26 cellular contexts compared by ENCODE assay signal in the genomic region with DNA sequence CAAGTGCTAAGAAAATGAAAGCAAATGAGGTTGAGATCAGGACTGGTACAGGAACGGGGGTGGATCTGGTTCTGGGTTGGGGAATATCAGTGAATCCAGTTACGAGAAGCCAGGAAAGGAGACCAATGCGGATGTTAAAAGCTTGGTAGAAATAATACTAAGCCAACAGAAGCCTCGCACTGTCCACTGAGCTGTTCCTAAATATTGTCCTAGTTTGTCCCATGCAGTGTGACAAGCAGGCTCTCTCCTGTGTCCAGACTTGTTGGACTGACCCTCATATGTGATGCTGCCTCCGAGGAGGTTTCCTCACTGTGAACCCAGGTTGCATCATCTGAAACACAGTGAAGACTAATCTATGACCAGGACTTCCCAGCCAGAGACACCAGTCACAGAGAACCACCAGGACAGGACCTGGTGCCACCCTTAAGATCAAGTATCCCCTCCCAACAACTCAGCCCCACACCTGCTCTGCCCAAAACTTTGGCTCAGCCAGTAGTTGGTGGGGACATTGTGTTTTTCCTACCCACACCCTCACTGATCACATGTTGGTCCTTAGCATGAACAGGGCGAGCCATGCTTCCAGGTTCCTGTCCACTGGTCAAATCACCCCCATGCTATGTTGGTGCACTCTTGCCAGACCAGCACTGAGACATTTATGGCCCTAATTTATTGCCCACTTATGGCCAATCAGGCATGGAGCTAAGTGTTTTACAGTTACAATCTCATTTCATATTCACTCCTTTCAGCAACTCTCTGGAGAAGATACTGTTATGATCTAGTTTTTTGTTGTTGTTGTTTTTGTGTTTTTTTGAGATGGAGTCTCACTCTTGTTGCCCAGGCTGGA. TPM values are rescaled to one million over a fixed set of nuclear protein-coding genes. Genes with fewer than 3 reads are reported as not detected.
A peak's percentile ranks its signal among the peaks of the same experiment; 100 is the strongest.
DNase-seq lines count a peak whose midpoint lies in the region; ATAC-seq, FAIRE-seq and TF ChIP-seq lines count a peak whose summit lies in the region.
"Had no signal": no experiment of that assay in that cellular context is flagged by ENCODE, and none has a peak within 500 bp of the region (broad histone marks: within the 10 kb centered on the region; RNA-seq: fewer than 3 reads in every experiment).

No MANE protein-coding gene starts in this region.

- peak; percentile 20 for DNase-seq in DMS53 (lab: John Stamatoyannopoulos, UW)
- DNase-seq in DMS53 treated with DMSO at 0.1 percent for 48 hours (lab: John Stamatoyannopoulos, UW; ENCODE audit: unreplicated experiment): no peak
- DNase-seq in NCI-H460 (ENCODE audit: extremely low read depth, low read depth): peak; percentile 23
- DNase-seq in bronchial epithelial cell (ENCODE audit: low read depth): no peak
- DNase-seq in effector memory CD4-positive, alpha-beta T cell: no peak
- DNase-seq: activated CD4-positive, alpha-beta T cell treated with anti-CD3 and anti-CD28 coated beads for 48 hours; activated CD8-positive, alpha-beta memory T cell treated with anti-CD3 and anti-CD28 coated beads, Interleukin-2, amount 10 ng/mL, durations not matched to agents 7 days and 5 days; BE2C; body of pancreas; COR-L47; endodermal cell; left lung; NCI-H1092; NCI-H2081 treated with DMSO at 0.1 percent for 48 hours; NCI-H446 treated with DMSO at 0.1 percent for 48 hours; psoas muscle; Right ventricle myocardium superior; stimulated activated naive CD8-positive, alpha-beta T cell treated with anti-CD3 and anti-CD28 coated beads, Interleukin-15, amount 100 ng/mL, for 72 hours; SW 1271 had no signal

- no peaks in the 10 kb centered on the region for H3K27me3 ChIP-seq in bronchial epithelial cell (ENCODE audit: control insufficient read depth, insufficient read depth, low read length)
- no peaks in the 10 kb centered on the region for H3K27me3 ChIP-seq in effector memory CD4-positive, alpha-beta T cell (replicated peaks; ENCODE audit: control insufficient read depth, insufficient read depth, low read length, poor library complexity, severe bottlenecking)
- H3K27me3 ChIP-seq: BE2C, body of pancreas, left lung had no signal

- H3K27ac Mint-ChIP-seq in stimulated activated memory B cell treated with anti-CD40 and anti-IgM and Interleukin-4, amounts not matched to agents 10 μg/mL and 1 μg/mL and 100 μg/mL, for 72 hours: no peak overlapping the region
- H3K27ac Mint-ChIP-seq: activated CD8-positive, alpha-beta memory T cell treated with anti-CD3 and anti-CD28 coated beads, Interleukin-2, amount 10 ng/mL, durations not matched to agents 7 days and 5 days; activated naive CD4-positive, alpha-beta T cell treated with anti-CD3 and anti-CD28 coated beads, Interleukin-2, amount 50 U/mL, for 72 hours; endodermal cell had no signal

- H3K4me3 Mint-ChIP-seq in stimulated activated memory B cell treated with anti-CD40 and anti-IgM and Interleukin-4, amounts not matched to agents 10 μg/mL and 1 μg/mL and 100 μg/mL, for 72 hours: no peak overlapping the region
- H3K4me3 Mint-ChIP-seq: activated CD8-positive, alpha-beta memory T cell treated with anti-CD3 and anti-CD28 coated beads, Interleukin-2, amount 10 ng/mL, durations not matched to agents 7 days and 5 days; endodermal cell; stimulated activated naive CD8-positive, alpha-beta T cell treated with anti-CD3 and anti-CD28 coated beads, Interleukin-15, amount 100 ng/mL, for 72 hours had no signal

- no peaks in the 10 kb centered on the region for H3K9me3 ChIP-seq in effector memory CD4-positive, alpha-beta T cell (ENCODE audit: control insufficient read depth, low read length)
- H3K9me3 ChIP-seq: BE2C, body of pancreas, psoas muscle had no signal

- peaks cover 17% of the 10 kb centered on the region for H3K27me3 Mint-ChIP-seq in stimulated activated memory B cell treated with anti-CD40 and anti-IgM and Interleukin-4, amounts not matched to agents 10 μg/mL and 1 μg/mL and 100 μg/mL, for 72 hours

- no peaks in the 10 kb centered on the region for H3K4me1 Mint-ChIP-seq in stimulated activated memory B cell treated with anti-CD40 and anti-IgM and Interleukin-4, amounts not matched to agents 10 μg/mL and 1 μg/mL and 100 μg/mL, for 72 hours
- H3K4me1 Mint-ChIP-seq: activated CD8-positive, alpha-beta memory T cell treated with anti-CD3 and anti-CD28 coated beads, Interleukin-2, amount 10 ng/mL, durations not matched to agents 7 days and 5 days; endodermal cell; stimulated activated naive CD8-positive, alpha-beta T cell treated with anti-CD3 and anti-CD28 coated beads, Interleukin-15, amount 100 ng/mL, for 72 hours had no signal

- peak; percentile 20 for ATAC-seq in stimulated activated memory B cell treated with anti-CD40 and anti-IgM and Interleukin-4, amounts not matched to agents 10 μg/mL and 1 μg/mL and 100 μg/mL, for 72 hours
- ATAC-seq in HG03045 (IDR thresholded peaks at IDR 0.05; ENCODE audit: unreplicated experiment): no peak
- ATAC-seq in HG02571 (IDR thresholded peaks at IDR 0.05; ENCODE audit: unreplicated experiment): no peak
- ATAC-seq: activated CD8-positive, alpha-beta memory T cell treated with anti-CD3 and anti-CD28 coated beads, Interleukin-2, amount 10 ng/mL, durations not matched to agents 7 days and 5 days; activated naive CD4-positive, alpha-beta T cell treated with anti-CD3 and anti-CD28 coated beads, Interleukin-2, amount 50 U/mL, for 72 hours; body of pancreas; left lung; psoas muscle; stimulated activated naive CD8-positive, alpha-beta T cell treated with anti-CD3 and anti-CD28 coated beads, Interleukin-15, amount 100 ng/mL, for 72 hours had no signal

- peaks cover 4% of the 10 kb centered on the region for H3K9me3 Mint-ChIP-seq in stimulated activated memory B cell treated with anti-CD40 and anti-IgM and Interleukin-4, amounts not matched to agents 10 μg/mL and 1 μg/mL and 100 μg/mL, for 72 hours
- H3K9me3 Mint-ChIP-seq: endodermal cell had no signal

- TF ChIP-seq CTCF in bronchial epithelial cell (IDR thresholded peaks at IDR 0.05; ENCODE audit: insufficient read depth, low read length, severe bottlenecking): no peak

- no peaks in the 10 kb centered on the region for H3K4me1 ChIP-seq in effector memory CD4-positive, alpha-beta T cell (ENCODE audit: control insufficient read depth, insufficient read depth, low read length, poor library complexity, severe bottlenecking)
- H3K4me1 ChIP-seq: BE2C, body of pancreas, left lung, psoas muscle had no signal

- no peaks in the 10 kb centered on the region for H3K36me3 ChIP-seq in bronchial epithelial cell (ENCODE audit: control insufficient read depth, insufficient read depth, low read length)
- no peaks in the 10 kb centered on the region for H3K36me3 ChIP-seq in effector memory CD4-positive, alpha-beta T cell (ENCODE audit: control insufficient read depth, insufficient read depth, low read length)
- H3K36me3 ChIP-seq: BE2C, left lung had no signal

- H3K27ac ChIP-seq in effector memory CD4-positive, alpha-beta T cell (ENCODE audit: insufficient read depth, low read length, poor library complexity, severe bottlenecking): no peak overlapping the region
- H3K27ac ChIP-seq: 22Rv1, body of pancreas, left lung, psoas muscle, skin epidermis had no signal

- H3K4me3 ChIP-seq in bronchial epithelial cell (ENCODE audit: low read depth, low read length): no peak overlapping the region
- no peak overlapping the region for H3K4me3 ChIP-seq in effector memory CD4-positive, alpha-beta T cell (ENCODE audit: insufficient read depth, low read depth, low read length, poor library complexity, severe bottlenecking)
- H3K4me3 ChIP-seq: body of pancreas, left lung, psoas muscle, skin epidermis had no signal

- peak; percentile 80 for FAIRE-seq in bronchial epithelial cell (lab: Jason Lieb, UNC)

- no peaks in the 10 kb centered on the region for H3K36me3 Mint-ChIP-seq in stimulated activated memory B cell treated with anti-CD40 and anti-IgM and Interleukin-4, amounts not matched to agents 10 μg/mL and 1 μg/mL and 100 μg/mL, for 72 hours
- H3K36me3 Mint-ChIP-seq: activated CD8-positive, alpha-beta memory T cell treated with anti-CD3 and anti-CD28 coated beads, Interleukin-2, amount 10 ng/mL, durations not matched to agents 7 days and 5 days; activated naive CD4-positive, alpha-beta T cell treated with anti-CD3 and anti-CD28 coated beads, Interleukin-2, amount 50 U/mL, for 72 hours had no signal

RNA-seq across cellular contexts. Expression of gene SCNN1B, which starts 32.6 kb away (rescaled TPM):
- not detected in 2 replicates for total RNA-seq in NCI-H460 (2014; rRNA removed; shearing (Covaris generic))
- not detected in 2 replicates for polyA plus RNA-seq in NCI-H460 (2014; cell fraction: nucleus; rRNA removed)
- total RNA-seq in bronchial epithelial cell: 0.79 and 5.8 TPM in 2 replicates
- total RNA-seq: activated CD8-positive, alpha-beta memory T cell treated with anti-CD3 and anti-CD28 coated beads, Interleukin-2, amount 10 ng/mL, durations not matched to agents 7 days and 5 days; activated naive CD4-positive, alpha-beta T cell treated with anti-CD3 and anti-CD28 coated beads, Interleukin-2, amount 50 U/mL, for 72 hours; endodermal cell; fibroblast of lung; Right ventricle myocardium superior had no signal
- polyA plus RNA-seq: fibroblast of lung had no signal

Comparison
In these comparisons a context has a peak if more than half of its experiments do, and no peak if none do; other contexts are left out.
1. DNase-seq: peak in DMS53 (single experiment) and NCI-H460 (single experiment); none in DMS53 treated with DMSO at 0.1 percent for 48 hours (single experiment), bronchial epithelial cell (single experiment) and effector memory CD4-positive, alpha-beta T cell (0 of 3).